8 cellular contexts compared by ENCODE assay signal in the genomic region with DNA sequence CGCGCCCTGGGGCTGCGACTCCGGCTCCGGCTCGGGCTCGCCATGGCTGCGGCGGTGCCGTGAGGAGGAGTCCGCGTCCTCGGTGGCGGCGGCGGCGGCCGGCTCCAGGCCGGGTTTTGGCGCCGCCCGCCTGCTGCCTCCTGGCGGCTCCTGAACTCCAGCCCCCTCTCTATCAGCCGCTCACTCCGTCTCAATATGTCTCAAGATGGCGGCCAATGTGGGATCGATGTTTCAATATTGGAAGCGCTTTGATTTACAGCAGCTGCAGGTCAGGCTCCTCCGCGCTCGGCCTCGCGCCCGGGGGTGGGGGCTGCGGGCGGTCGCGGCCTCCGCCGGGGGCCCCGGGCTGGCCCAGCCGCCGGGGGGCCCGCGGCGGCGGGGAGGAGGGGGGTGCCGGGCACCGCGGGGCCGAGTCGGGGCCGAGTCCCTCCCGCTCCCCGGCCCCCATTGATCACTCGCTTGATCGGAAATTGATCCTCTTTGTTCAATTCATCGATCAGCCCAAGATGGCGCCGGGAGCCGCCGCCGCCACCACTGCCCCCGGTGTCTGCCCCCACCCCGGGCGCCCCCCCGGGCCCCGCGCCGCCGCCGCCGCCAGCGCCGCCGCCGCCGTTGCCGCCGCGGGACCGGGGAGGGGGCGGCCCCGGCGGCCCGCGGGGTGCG. TPM values are rescaled to one million over a fixed set of nuclear protein-coding genes. Genes with fewer than 3 reads are reported as not detected.
DNase-seq lines count a peak whose midpoint lies in the region; ATAC-seq, FAIRE-seq and TF ChIP-seq lines count a peak whose summit lies in the region.

No MANE protein-coding gene starts in this region.

- DNase-seq in GM06990 (ENCODE audit: extremely low read depth, insufficient read length) (peak; percentile 87), HFFc6 (peak; percentile 64), NCI-H1105 (lab: John Stamatoyannopoulos, UW) (peak; percentile 78), T-helper 1 cell (peak; percentile 46 to 79 (median 66)), astrocyte (ENCODE audit: low read depth) (peak; percentile 62), hippocampal formation (lab: John Stamatoyannopoulos, UW) (peak; percentile 59 to 64), retinal pigment epithelial cell (ENCODE audit: low read depth) (no peak)

- ATAC-seq in HG03378 (IDR thresholded peaks at IDR 0.05; ENCODE audit: unreplicated experiment), result no peak

- no peaks in the 10 kb centered on the region for H3K27me3 ChIP-seq in GM06990 (replicated peaks; ENCODE audit: control insufficient read depth, insufficient read depth, low read length)
- peaks cover 7% of the 10 kb centered on the region for H3K27me3 ChIP-seq in astrocyte (ENCODE audit: insufficient read depth, low read length)

- H3K9me3 Mint-ChIP-seq in HFFc6 (no peaks in the 10 kb centered on the region), astrocyte (ENCODE audit: unreplicated experiment) (no peaks in the 10 kb centered on the region)

- TF ChIP-seq CTCF in GM06990 (IDR thresholded peaks at IDR 0.05; ENCODE audit: insufficient read depth, low read length, poor library complexity, severe bottlenecking) (peak; percentile 4), HFFc6 (IDR thresholded peaks at IDR 0.05) (no peak), astrocyte (IDR thresholded peaks at IDR 0.05; ENCODE audit: insufficient read depth, low read depth, low read length) (no peak), retinal pigment epithelial cell (conservative IDR thresholded peaks at IDR 0.05; ENCODE audit: low read depth, low read length) (peak; percentile 23)

- H3K27ac Mint-ChIP-seq in HFFc6 (peak overlapping the region; percentile 69; the same call in 1 of the 2 replicates), astrocyte (ENCODE audit: unreplicated experiment) (no peak overlapping the region)

- H3K27ac ChIP-seq in astrocyte (ENCODE audit: low read depth, low read length), result peak overlapping the region; percentile 71

- peak overlapping the region; percentile 44 for H3K4me2 ChIP-seq in astrocyte (ENCODE audit: low read length)

- H3K27me3 Mint-ChIP-seq in HFFc6 (ENCODE audit: insufficient read depth) (no peaks in the 10 kb centered on the region), astrocyte (ENCODE audit: low read depth, unreplicated experiment) (peaks cover 2% of the 10 kb centered on the region)

- H3K4me3 Mint-ChIP-seq in HFFc6 (peak overlapping the region; percentile 74), astrocyte (ENCODE audit: unreplicated experiment) (peak overlapping the region; percentile 76)

- peaks cover 37% of the 10 kb centered on the region for H4K20me1 ChIP-seq in astrocyte (ENCODE audit: insufficient read depth, low read length)

- peak overlapping the region; percentile 61 for H2AFZ ChIP-seq in astrocyte (ENCODE audit: low read depth, low read length)

- peaks cover 9% of the 10 kb centered on the region for H3K4me1 ChIP-seq in astrocyte (ENCODE audit: insufficient read depth, low read length)

- no peaks in the 10 kb centered on the region for H3K36me3 ChIP-seq in GM06990 (ENCODE audit: control insufficient read depth, insufficient read depth, low read length)
- H3K36me3 ChIP-seq in astrocyte (ENCODE audit: insufficient read depth, low read length), result no peaks in the 10 kb centered on the region

- H3K9ac ChIP-seq in astrocyte (ENCODE audit: low read length), result peak overlapping the region; percentile 84

- H3K4me3 ChIP-seq in GM06990 (replicated peaks; ENCODE audit: low read depth, low read length) (peak overlapping the region; percentile 76), astrocyte (ENCODE audit: insufficient read depth, low read depth, low read length) (peak overlapping the region; percentile 62), retinal pigment epithelial cell (ENCODE audit: low read length) (peak overlapping the region; percentile 64)

- H3K79me2 ChIP-seq in astrocyte (ENCODE audit: insufficient read depth, low read length), result peaks cover 41% of the 10 kb centered on the region

- H3K9me3 ChIP-seq in astrocyte (ENCODE audit: insufficient read depth, low read depth, low read length), result no peaks in the 10 kb centered on the region

- H3K4me1 Mint-ChIP-seq in HFFc6 (ENCODE audit: low read depth), result peaks cover 44% of the 10 kb centered on the region
- H3K4me1 Mint-ChIP-seq in astrocyte (ENCODE audit: low read depth, unreplicated experiment), result peaks cover 14% of the 10 kb centered on the region

- H3K36me3 Mint-ChIP-seq in HFFc6 (ENCODE audit: low read depth), result peaks cover 6% of the 10 kb centered on the region; the same call in 1 of the 2 replicates
- no peaks in the 10 kb centered on the region for H3K36me3 Mint-ChIP-seq in astrocyte (ENCODE audit: low read depth, unreplicated experiment)

- no peak for FAIRE-seq in astrocyte (lab: Jason Lieb, UNC)

RNA-seq across cellular contexts. Expression of gene CUX1, which starts 1.5 kb away (rescaled TPM):
- total RNA-seq in HFFc6 (2021; fragmentation: NEBNext Ultra II Directional; extraction: Animal tissue kit (Norgen Biotek cat#: 25700)), result 10 to 100 TPM; 46.9 to 64.2 (median 51.6) TPM
- total RNA-seq in astrocyte, result 50.6 and 66.8 TPM in 2 replicates

Comparison
In these comparisons a context has a peak if more than half of its experiments do, and no peak if none do; other contexts are left out.
1. CTCF ChIP-seq: peak in GM06990 (single experiment) and retinal pigment epithelial cell (single experiment); none in HFFc6 (single experiment) and astrocyte (single experiment).
2. Peak in every context shown above with its lines, with median percentiles within 50 percentile points of each other: H3K4me3 ChIP-seq.